Comparison of ENCODE assay signal across 8 cellular contexts in genomic region chr10:100535715-100536353, GRCh38. TPM values are rescaled to one million over a fixed set of nuclear protein-coding genes. Genes with fewer than 3 reads are reported as not detected.
DNase-seq lines count a peak whose midpoint lies in the region; ATAC-seq and TF ChIP-seq lines count a peak whose summit lies in the region.

Gene HIF1AN (plus strand): TSS chr10:100535943. CDS start chr10:100535959, 16 bp downstream.

- H3K36me3 ChIP-seq in CD4-positive, CD25-positive, alpha-beta regulatory T cell (ENCODE audit: control insufficient read depth, insufficient read depth, low read length) = peaks cover 25% of the 10 kb centered on the region
- peaks cover 0 to 21% (median 4%) of the 10 kb centered on the region in 4 donors for H3K36me3 ChIP-seq in right lobe of liver

- peak; percentile 99 to 100 for ATAC-seq in CD4-positive, CD25-positive, alpha-beta regulatory T cell (ENCODE audit: low read depth in 2 of 2)
- peak; percentile 96 for ATAC-seq in GM19372 (IDR thresholded peaks at IDR 0.05; ENCODE audit: low read depth, unreplicated experiment)
- peak; percentile 84 for ATAC-seq in HG03558 (IDR thresholded peaks at IDR 0.05; ENCODE audit: extremely low read depth, unreplicated experiment)
- peak; percentile 99 to 100 (median 100) for ATAC-seq in right lobe of liver

- no peaks in the 10 kb centered on the region for H3K27me3 Mint-ChIP-seq in CD4-positive, CD25-positive, alpha-beta regulatory T cell

- peaks cover 25% of the 10 kb centered on the region for H3K36me3 Mint-ChIP-seq in CD4-positive, CD25-positive, alpha-beta regulatory T cell

- under 1% methylated on average over 35 of the region's 35 CpGs for WGBS in right lobe of liver (ENCODE audit: insufficient coverage, low coverage, low lambda C conversion rate, missing lambda C conversion rate)

- H3K9me3 ChIP-seq in CD4-positive, CD25-positive, alpha-beta regulatory T cell (ENCODE audit: control insufficient read depth in 2 of 2, low read length in 2 of 2) = no peaks in the 10 kb centered on the region
- no peaks in the 10 kb centered on the region for H3K9me3 ChIP-seq in right lobe of liver

- peak; percentile 89 to 100 (median 98) for TF ChIP-seq CTCF in dorsolateral prefrontal cortex (IDR thresholded peaks at IDR 0.05 in 54 of 56, conservative IDR thresholded peaks at IDR 0.05 in 2 of 56; ENCODE audit: low read depth in 1 of 56, partially characterized antibody in 56 of 56)
- TF ChIP-seq CTCF in right lobe of liver (IDR thresholded peaks at IDR 0.05) = peak; percentile 82 to 98 (median 94)

- H3K27me3 ChIP-seq in CD4-positive, CD25-positive, alpha-beta regulatory T cell (ENCODE audit: control insufficient read depth, insufficient read depth, low read length) = no peaks in the 10 kb centered on the region
- H3K27me3 ChIP-seq in dorsolateral prefrontal cortex (no peaks in the 10 kb centered on the region), right lobe of liver (no peaks in the 10 kb centered on the region)

- peak within 1 kb of the TSS; percentile 81 for H3K27ac ChIP-seq in CD4-positive, CD25-positive, alpha-beta regulatory T cell (ENCODE audit: insufficient read depth, low read length, poor library complexity, severe bottlenecking)
- H3K27ac ChIP-seq in dorsolateral prefrontal cortex (peak within 1 kb of the TSS in 55 of 59 donors; percentile 9 to 92 (median 80)), right lobe of liver (peak within 1 kb of the TSS in 2 of 3 donors; percentile 13 to 16)

- peaks cover 30% of the 10 kb centered on the region for H3K4me1 ChIP-seq in CD4-positive, CD25-positive, alpha-beta regulatory T cell (ENCODE audit: control insufficient read depth, insufficient read depth, low read length, poor library complexity, severe bottlenecking)
- H3K4me1 ChIP-seq in right lobe of liver = peaks cover 0 to 17% (median 4%) of the 10 kb centered on the region in 4 donors

- peak within 1 kb of the TSS in 1 of 3 donors; percentile 24 for H3K27ac Mint-ChIP-seq in CD4-positive, CD25-positive, alpha-beta regulatory T cell

- H3K4me1 Mint-ChIP-seq in CD4-positive, CD25-positive, alpha-beta regulatory T cell = peaks cover 7 to 23% (median 11%) of the 10 kb centered on the region in 4 donors

- H3K9me3 Mint-ChIP-seq in CD4-positive, CD25-positive, alpha-beta regulatory T cell = no peaks in the 10 kb centered on the region

- H3K4me3 ChIP-seq in CD4-positive, CD25-positive, alpha-beta regulatory T cell (ENCODE audit: low read depth, low read length) = peak within 1 kb of the TSS; percentile 87
- H3K4me3 ChIP-seq in dorsolateral prefrontal cortex = peak within 1 kb of the TSS; percentile 61 to 96 (median 84)
- H3K4me3 ChIP-seq in right lobe of liver = peak within 1 kb of the TSS; percentile 71 to 82 (median 74)

- DNase-seq in CD4-positive, CD25-positive, alpha-beta regulatory T cell = peak; percentile 83 to 97 (median 94)
- DNase-seq in NCI-H748 (lab: John Stamatoyannopoulos, UW; ENCODE audit: unreplicated experiment) (peak; percentile 91), dorsolateral prefrontal cortex (peak; percentile 74 to 92 (median 88)), right lobe of liver (peak; percentile 84 to 90 (median 90))
- peak; percentile 84 to 87 for DNase-seq in activated CD4-positive, alpha-beta T cell treated with anti-CD3 and anti-CD28 coated beads, Interleukin-2, amount 50 U/mL, for 4 hours
- DNase-seq in stimulated activated CD4-positive, alpha-beta T cell treated with anti-CD3 and anti-CD28 coated beads, Interleukin-4, amount 100 ng/mL, for 4 hours = peak; percentile 79 to 89

- TF ChIP-seq POLR2A in right lobe of liver (IDR thresholded peaks at IDR 0.05) = peak; percentile 66

- no peak within 1 kb of the TSS for H3K4me3 Mint-ChIP-seq in CD4-positive, CD25-positive, alpha-beta regulatory T cell

- intact Hi-C loops in dorsolateral prefrontal cortex (cut with DNase I) = no loop called here
- intact Hi-C loops in right lobe of liver (cut with DNase I) = no loop called here

RNA-seq across cellular contexts. Expression of gene HIF1AN, which starts in this region (rescaled TPM):
- total RNA-seq in CD4-positive, CD25-positive, alpha-beta regulatory T cell = 42.9 TPM
- polyA plus RNA-seq in CD4-positive, CD25-positive, alpha-beta regulatory T cell = 10 to 100 TPM; 30.0 to 36.1 (median 31.9) TPM
- total RNA-seq in dorsolateral prefrontal cortex (10 to 100 TPM; 35.0 to 59.4 (median 48.3) TPM), right lobe of liver (10 to 100 TPM in 3 of 6 experiments, 1 to 10 TPM in 3; 4.5 to 13.9 (median 11.3) TPM)

Comparison
In these comparisons a context has a peak if more than half of its experiments do, and no peak if none do; other contexts are left out.
1. Peak in every context shown above with its lines: DNase-seq, ATAC-seq, H3K4me3 ChIP-seq and H3K27ac ChIP-seq.
2. H3K27ac ChIP-seq: peak in every context shown above with its lines; median percentile 81 in CD4-positive, CD25-positive, alpha-beta regulatory T cell; 80 in dorsolateral prefrontal cortex; 14 in right lobe of liver.